ENCODE assay signal across 19 cellular contexts in genomic region chr5:126998895-126999570, GRCh38.
DNase-seq lines count a peak whose midpoint lies in the region; ATAC-seq and TF ChIP-seq lines count a peak whose summit lies in the region.
"Had no signal": no experiment of that assay in that cellular context is flagged by ENCODE, and none has a peak within 500 bp of the region (broad histone marks: within the 10 kb centered on the region; RNA-seq: fewer than 3 reads in every experiment).

No MANE protein-coding gene starts in this region.

- peak; percentile 35 for DNase-seq in Ammon's horn (ENCODE audit: low spot score)
- no peak for DNase-seq in AG08395 (ENCODE audit: low spot score)
- DNase-seq in RPMI8226, result no peak
- DNase-seq: activated CD8-positive, alpha-beta memory T cell treated with anti-CD3 and anti-CD28 coated beads, Interleukin-2, amount 50 U/mL, for 4 hours; aorta; CD4-positive, alpha-beta T cell; dermis blood vessel endothelial cell; DMS153; GM23248; Kasumi-1; NCI-H1048; NCI-H187 treated with DMSO at 0.1 percent for 48 hours; small intestine; stimulated activated CD4-positive, alpha-beta T cell treated with anti-CD3 and anti-CD28 coated beads, Interleukin-1b, Interleukin-23, amount 100 ng/mL, for 48 hours; T-helper 9 cell had no signal

- ATAC-seq in GM21515 (IDR thresholded peaks at IDR 0.05; ENCODE audit: unreplicated experiment) (peak; percentile 11), HG03354 (IDR thresholded peaks at IDR 0.05; ENCODE audit: poor library complexity, severe bottlenecking, unreplicated experiment) (no peak)

- no peak overlapping the region for H3K4me3 ChIP-seq in rectal smooth muscle tissue (ENCODE audit: low read length)
- H3K4me3 ChIP-seq: GM23248 had no signal

- H3K9ac ChIP-seq in rectal smooth muscle tissue (ENCODE audit: low read length), result no peak overlapping the region
- H3K9ac ChIP-seq: GM23248 had no signal

- no peak for TF ChIP-seq CTCF in VCaP (conservative IDR thresholded peaks at IDR 0.05)

- no peaks in the 10 kb centered on the region for H3K4me1 ChIP-seq in rectal smooth muscle tissue (ENCODE audit: control insufficient read depth, insufficient read depth, low read length)

- no peaks in the 10 kb centered on the region for H3K27me3 ChIP-seq in rectal smooth muscle tissue (ENCODE audit: control insufficient read depth, insufficient read depth, low read length)

- H3K27ac ChIP-seq in VCaP (peak overlapping the region; percentile 20; the same call in 1 of the 2 replicates), rectal smooth muscle tissue (ENCODE audit: low read depth, low read length) (peak overlapping the region; percentile 8)
- H3K27ac ChIP-seq: GM23248 had no signal

- no peaks in the 10 kb centered on the region for H3K36me3 ChIP-seq in rectal smooth muscle tissue (ENCODE audit: control insufficient read depth, insufficient read depth, low read length)
